21 cellular contexts compared by ENCODE assay signal in genomic region chr15:69887018-69887417, GRCh38.
"Had no signal": no experiment of that assay in that cellular context is flagged by ENCODE, and none has a peak within 500 bp of the region (broad histone marks: within the 10 kb centered on the region; RNA-seq: fewer than 3 reads in every experiment).

No MANE protein-coding gene starts in this region.

- H3K27ac Mint-ChIP-seq: naive thymus-derived CD4-positive, alpha-beta T cell; nephron progenitor cell; stimulated activated naive B cell treated with anti-CD40 and anti-IgM and Interleukin-4, amounts not matched to agents 10 μg/mL and 1 μg/mL and 100 μg/mL, for 72 hours had no signal

- H3K4me3 Mint-ChIP-seq: naive thymus-derived CD4-positive, alpha-beta T cell; nephron progenitor cell; stimulated activated naive B cell treated with anti-CD40 and anti-IgM and Interleukin-4, amounts not matched to agents 10 μg/mL and 1 μg/mL and 100 μg/mL, for 72 hours had no signal

- H3K27ac ChIP-seq: colonic mucosa, heart left ventricle, neutrophil, spleen, stomach, thoracic aorta had no signal

- DNase-seq: colonic mucosa; dermis blood vessel endothelial cell; foreskin melanocyte; heart left ventricle; hypothalamus; kidney glomerular epithelial cell; mammary epithelial cell; naive thymus-derived CD4-positive, alpha-beta T cell; nephron progenitor cell; posterior cingulate gyrus; spleen; stimulated activated CD4-positive, alpha-beta T cell treated with anti-CD3 and anti-CD28 coated beads, Interleukin-15, amount 100 ng/mL, for 24 hours; stimulated activated CD4-positive, alpha-beta T cell treated with anti-CD3 and anti-CD28 coated beads, Interleukin-1b, Interleukin-23, amount 100 ng/mL, for 48 hours; stimulated activated CD4-positive, alpha-beta T cell treated with anti-CD3 and anti-CD28 coated beads, Interleukin-4, amount 100 ng/mL, for 24 hours; stimulated activated naive B cell treated with anti-CD40 and anti-IgM and Interleukin-4, amounts not matched to agents 10 μg/mL and 1 μg/mL and 100 μg/mL, for 72 hours; stomach; substantia nigra; trophoblast cell had no signal

- H3K9me3 ChIP-seq: colonic mucosa, neutrophil, stomach, thoracic aorta had no signal

- H3K27me3 ChIP-seq: colonic mucosa had no signal

- H3K4me3 ChIP-seq: colonic mucosa, heart left ventricle, spleen, stomach, thoracic aorta had no signal

- ATAC-seq: heart left ventricle; naive thymus-derived CD4-positive, alpha-beta T cell; sciatic nerve; stimulated activated naive B cell treated with anti-CD40 and anti-IgM and Interleukin-4, amounts not matched to agents 10 μg/mL and 1 μg/mL and 100 μg/mL, for 72 hours had no signal

- H3K36me3 ChIP-seq: colonic mucosa, heart left ventricle, neutrophil, spleen, stomach, thoracic aorta had no signal

- H3K4me1 ChIP-seq: colonic mucosa, heart left ventricle, stomach had no signal
